Comparison of ENCODE assay signal across 19 cellular contexts in genomic region chr6:56051199-56051598, GRCh38.
DNase-seq lines count a peak whose midpoint lies in the region; ATAC-seq and TF ChIP-seq lines count a peak whose summit lies in the region.
"Had no signal": no experiment of that assay in that cellular context is flagged by ENCODE, and none has a peak within 500 bp of the region (broad histone marks: within the 10 kb centered on the region; RNA-seq: fewer than 3 reads in every experiment).

No MANE protein-coding gene starts in this region.

- H3K4me3 ChIP-seq in A673 (ENCODE audit: low read depth, low read length, poor library complexity, severe bottlenecking) = no peak overlapping the region
- no peak overlapping the region for H3K4me3 ChIP-seq in MM.1S (ENCODE audit: low read length)
- no peak overlapping the region for H3K4me3 ChIP-seq in SK-N-MC
- H3K4me3 ChIP-seq in hepatocyte = no peak overlapping the region
- H3K4me3 ChIP-seq: A549, BLaER1 had no signal

- POLR2A ChIA-PET in A673 (lab: Charles Lee; ENCODE audit: low non-redundant PET) = interaction anchor here (0.6 kb wide), 1 partner anchor 107 kb away, joined by 4 read pairs; no protein-coding TSS in a partner anchor

- TF ChIP-seq CTCF in A673 (conservative IDR thresholded peaks at IDR 0.05; ENCODE audit: low read depth, low read length) = no peak
- no peak for TF ChIP-seq CTCF in MM.1S (IDR thresholded peaks at IDR 0.05; ENCODE audit: low read length)
- no peak for TF ChIP-seq CTCF in hepatocyte (IDR thresholded peaks at IDR 0.05; ENCODE audit: poor library complexity)

- no peaks in the 10 kb centered on the region for H3K27me3 ChIP-seq in A673 (replicated peaks; ENCODE audit: insufficient read depth, low read depth, low read length, poor library complexity)
- no peaks in the 10 kb centered on the region for H3K27me3 ChIP-seq in MM.1S (replicated peaks; ENCODE audit: insufficient read depth, low read length)
- H3K27me3 ChIP-seq in hepatocyte = no peaks in the 10 kb centered on the region
- H3K27me3 ChIP-seq: BLaER1 had no signal

- no peak overlapping the region for H3K9ac ChIP-seq in MM.1S (ENCODE audit: low read length)
- no peak overlapping the region for H3K9ac ChIP-seq in SK-N-MC (ENCODE audit: insufficient read length)
- H3K9ac ChIP-seq: BLaER1 had no signal

- peaks cover 37% of the 10 kb centered on the region for H3K4me1 ChIP-seq in A673 (ENCODE audit: insufficient read depth, low read length, poor library complexity, severe bottlenecking)
- peaks cover 21% of the 10 kb centered on the region for H3K4me1 ChIP-seq in MM.1S (ENCODE audit: low read length)
- H3K4me1 ChIP-seq in hepatocyte (ENCODE audit: insufficient read depth) = peaks cover 6% of the 10 kb centered on the region
- H3K4me1 ChIP-seq: A549 had no signal

- no peak overlapping the region for H2AFZ ChIP-seq in MM.1S (ENCODE audit: low read length)
- no peak overlapping the region for H2AFZ ChIP-seq in hepatocyte

- DNase-seq in A673 (ENCODE audit: low spot score) (peak; percentile 54), MM.1S (peak; percentile 31), SK-N-MC (ENCODE audit: low read depth, low spot score) (no peak), hepatocyte (ENCODE audit: low spot score) (no peak), left colon (no peak), putamen (ENCODE audit: low spot score) (no peak)
- no peak for DNase-seq in activated CD4-positive, alpha-beta T cell treated with anti-CD3 and anti-CD28 coated beads for 4 hours
- no peak for DNase-seq in stimulated activated CD4-positive, alpha-beta T cell treated with anti-CD3 and anti-CD28 coated beads, Interleukin-12 subunit alpha, Interleukin-12 subunit beta, amount 100 ng/mL, for 4 hours
- DNase-seq: CD4-positive, alpha-beta memory T cell; DMS153; DMS79; GDM1; GOT3; H7 had no signal

- H3K36me3 ChIP-seq in A673 (ENCODE audit: insufficient read depth, low read length, poor library complexity, severe bottlenecking) = no peaks in the 10 kb centered on the region
- no peaks in the 10 kb centered on the region for H3K36me3 ChIP-seq in MM.1S (replicated peaks; ENCODE audit: insufficient read depth, low read length)
- peaks cover 8% of the 10 kb centered on the region for H3K36me3 ChIP-seq in SK-N-MC (ENCODE audit: insufficient read depth, low read length)
- H3K36me3 ChIP-seq in hepatocyte (replicated peaks; ENCODE audit: insufficient read depth, low read depth) = no peaks in the 10 kb centered on the region
- H3K36me3 ChIP-seq: BLaER1 had no signal

- no peaks in the 10 kb centered on the region for H3K79me2 ChIP-seq in MM.1S (ENCODE audit: low read length)
- no peaks in the 10 kb centered on the region for H3K79me2 ChIP-seq in hepatocyte

- H3F3A ChIP-seq in MM.1S (ENCODE audit: insufficient read depth, low read length) = no peaks in the 10 kb centered on the region

- H3K9me2 ChIP-seq in MM.1S (replicated peaks; ENCODE audit: insufficient read depth, low read length) = no peaks in the 10 kb centered on the region
- no peaks in the 10 kb centered on the region for H3K9me2 ChIP-seq in hepatocyte (replicated peaks; ENCODE audit: insufficient read depth)

- BruUV-seq in A673 (replicated peaks; lab: Mats Ljungman, UMichigan) = no TSS peak

- CTCF ChIA-PET in A673 (lab: Charles Lee) = no interaction called here

- ATAC-seq in left colon = no peak
- ATAC-seq: A549, HCT116, HepG2 had no signal

- intact Hi-C loops in A673 (cut with micrococcal nuclease; ENCODE audit: unreplicated experiment) = no loop called here
- intact Hi-C loops in left colon (cut with DNase I, micrococcal nuclease) = no loop called here

- H4K20me1 ChIP-seq in MM.1S (ENCODE audit: insufficient read depth, low read length) (no peaks in the 10 kb centered on the region), hepatocyte (ENCODE audit: insufficient read depth, poor library complexity, severe bottlenecking) (no peaks in the 10 kb centered on the region)
- H4K20me1 ChIP-seq: BLaER1 had no signal

- H3K27ac ChIP-seq in A673 (ENCODE audit: low read depth, low read length, poor library complexity, severe bottlenecking) (peak overlapping the region; percentile 27), MM.1S (ENCODE audit: low read length) (peak overlapping the region; percentile 11; the same call in 1 of the 2 replicates), SK-N-MC (peak overlapping the region; percentile 44; the same call in 1 of the 2 replicates), hepatocyte (peak overlapping the region; percentile 2)
- H3K27ac ChIP-seq: 22Rv1, A549, BLaER1 had no signal

- H3K4me2 ChIP-seq in MM.1S (ENCODE audit: low read depth, low read length) (no peak overlapping the region), hepatocyte (no peak overlapping the region)
- H3K4me2 ChIP-seq: A549, BLaER1 had no signal

- H3K9me3 ChIP-seq in A673 (ENCODE audit: low read depth, low read length, poor library complexity, severe bottlenecking) = no peaks in the 10 kb centered on the region
- H3K9me3 ChIP-seq in MM.1S (replicated peaks; ENCODE audit: insufficient read depth, low read length) = no peaks in the 10 kb centered on the region
- H3K9me3 ChIP-seq in SK-N-MC (ENCODE audit: low read depth, low read length) = no peaks in the 10 kb centered on the region
- H3K9me3 ChIP-seq in hepatocyte (ENCODE audit: low read depth) = no peaks in the 10 kb centered on the region
- H3K9me3 ChIP-seq: A549, BLaER1 had no signal

Comparison
In these comparisons a context has a peak if more than half of its experiments do, and no peak if none do; other contexts are left out.
1. DNase-seq: peak in A673 (single experiment) and MM.1S (single experiment); none in SK-N-MC (single experiment), hepatocyte (single experiment), left colon (0 of 2), activated CD4-positive, alpha-beta T cell treated with anti-CD3 and anti-CD28 coated beads for 4 hours (0 of 2), stimulated activated CD4-positive, alpha-beta T cell treated with anti-CD3 and anti-CD28 coated beads, Interleukin-12 subunit alpha, Interleukin-12 subunit beta, amount 100 ng/mL, for 4 hours (single experiment) and putamen (single experiment).
2. Peak in every context shown above with its lines, with median percentiles within 50 percentile points of each other: H3K27ac ChIP-seq.